Comparison of ENCODE assay signal across 9 cellular contexts in genomic region chrX:40006025-40007017, GRCh38.
DNase-seq lines count a peak whose midpoint lies in the region; ATAC-seq and TF ChIP-seq lines count a peak whose summit lies in the region.
"Had no signal": no experiment of that assay in that cellular context is flagged by ENCODE, and none has a peak within 500 bp of the region (broad histone marks: within the 10 kb centered on the region; RNA-seq: fewer than 3 reads in every experiment).

No MANE protein-coding gene starts in this region.

- H3K4me3 ChIP-seq in NB4 (ENCODE audit: low read depth, low read length) = no peak overlapping the region
- peak overlapping the region in 2 of 3 donors; percentile 32 to 42 for H3K4me3 ChIP-seq in breast epithelium
- peak overlapping the region; percentile 24 for H3K4me3 ChIP-seq in naive thymus-derived CD4-positive, alpha-beta T cell (ENCODE audit: low read length)

- no peak overlapping the region for H3K27ac Mint-ChIP-seq in naive thymus-derived CD4-positive, alpha-beta T cell

- H3K27me3 Mint-ChIP-seq in naive thymus-derived CD4-positive, alpha-beta T cell = peaks cover 15 to 51% (median 18%) of the 10 kb centered on the region in 5 donors

- no peaks in the 10 kb centered on the region for H3K9me3 ChIP-seq in breast epithelium
- H3K9me3 ChIP-seq in naive thymus-derived CD4-positive, alpha-beta T cell (ENCODE audit: control insufficient read depth in 2 of 3, low read length in 3 of 3) = no peaks in the 10 kb centered on the region

- peaks cover 0 to 86% of the 10 kb centered on the region in 2 donors for H3K27me3 ChIP-seq in breast epithelium
- H3K27me3 ChIP-seq in naive thymus-derived CD4-positive, alpha-beta T cell (ENCODE audit: control insufficient read depth in 2 of 2, insufficient read depth in 2 of 2, low read length in 2 of 2) = no peaks in the 10 kb centered on the region

- no peaks in the 10 kb centered on the region for H3K36me3 Mint-ChIP-seq in naive thymus-derived CD4-positive, alpha-beta T cell

- ATAC-seq in naive thymus-derived CD4-positive, alpha-beta T cell = peak; percentile 49

- peaks cover 0 to 2% (median 0%) of the 10 kb centered on the region in 11 donors for H3K9me3 Mint-ChIP-seq in naive thymus-derived CD4-positive, alpha-beta T cell

- TF ChIP-seq CTCF in NB4 (IDR thresholded peaks at IDR 0.05; ENCODE audit: low read depth, low read length) (no peak), breast epithelium (IDR thresholded peaks at IDR 0.05) (no peak)

- H3K4me3 Mint-ChIP-seq in naive thymus-derived CD4-positive, alpha-beta T cell = peak overlapping the region; percentile 42 to 90 (median 60)

- peaks cover 5 to 34% (median 27%) of the 10 kb centered on the region in 7 donors for H3K4me1 Mint-ChIP-seq in naive thymus-derived CD4-positive, alpha-beta T cell

- no peaks in the 10 kb centered on the region for H3K36me3 ChIP-seq in breast epithelium
- H3K36me3 ChIP-seq in naive thymus-derived CD4-positive, alpha-beta T cell (ENCODE audit: control insufficient read depth in 2 of 3, insufficient read depth in 3 of 3, low read length in 3 of 3) = no peaks in the 10 kb centered on the region

- TF ChIP-seq POLR2A in NB4 (IDR thresholded peaks at IDR 0.05; ENCODE audit: extremely low read depth, insufficient read length) (no peak), breast epithelium (IDR thresholded peaks at IDR 0.05) (no peak)

- peak overlapping the region in 1 of 2 donors; percentile 6 for H3K27ac ChIP-seq in breast epithelium
- no peak overlapping the region for H3K27ac ChIP-seq in naive thymus-derived CD4-positive, alpha-beta T cell (ENCODE audit: low read depth, low read length)

- CTCF ChIA-PET in naive thymus-derived CD4-positive, alpha-beta T cell (lab: Charles Lee) = interaction anchor here (0.6 to 0.7 kb wide), 3 partner anchors 113 to 163 kb away, joined by 3 read pairs; no protein-coding TSS in a partner anchor

- POLR2A ChIA-PET in naive thymus-derived CD4-positive, alpha-beta T cell (lab: Charles Lee) = interaction anchor here (0.6 to 1.7 kb wide), 5 partner anchors 12 to 231 kb away, joined by 3 to 5 read pairs (median 5); no protein-coding TSS in a partner anchor

- H3K4me1 ChIP-seq in breast epithelium = peaks cover 0 to 6% of the 10 kb centered on the region in 2 donors
- peaks cover 0 to 14% of the 10 kb centered on the region in 2 donors for H3K4me1 ChIP-seq in naive thymus-derived CD4-positive, alpha-beta T cell (ENCODE audit: control insufficient read depth in 2 of 2, insufficient read depth in 2 of 2, low read length in 2 of 2)

- DNase-seq in AML-193 (lab: John Stamatoyannopoulos, UW) = peak; percentile 15 to 22
- DNase-seq in NB4 (ENCODE audit: low read depth) = peak; percentile 34
- DNase-seq in breast epithelium (ENCODE audit: low spot score in 2 of 2) = peak in 1 of 2 donors; percentile 53
- peak in 3 of 9 donors; percentile 13 to 53 (median 23) for DNase-seq in naive thymus-derived CD4-positive, alpha-beta T cell
- no peak for DNase-seq in OCI-M1 (lab: John Stamatoyannopoulos, UW)
- DNase-seq in NK-92 (lab: John Stamatoyannopoulos, UW; ENCODE audit: unreplicated experiment) = no peak
- DNase-seq in NCI-H1436 treated with DMSO at 0.1 percent for 48 hours (lab: John Stamatoyannopoulos, UW) = no peak
- DNase-seq in NCI-H526 treated with DMSO at 0.1 percent for 48 hours (lab: John Stamatoyannopoulos, UW) = no peak
- DNase-seq: NCI-H446 treated with DMSO at 0.1 percent for 48 hours had no signal

- intact Hi-C loops in breast epithelium (cut with DNase I; ENCODE audit: low total_unique reads) = no loop called here
- intact Hi-C loops in naive thymus-derived CD4-positive, alpha-beta T cell (cut with micrococcal nuclease) = loop anchor here in 1 of 2 donors (1.0 kb wide), 1 partner anchor 8 kb away; no protein-coding TSS in a partner anchor

Comparison
In these comparisons a context has a peak if more than half of its experiments do, and no peak if none do; other contexts are left out.
1. DNase-seq: peak in AML-193 (2 of 2) and NB4 (single experiment); none in OCI-M1 (single experiment), NK-92 (single experiment), NCI-H1436 treated with DMSO at 0.1 percent for 48 hours (single experiment) and NCI-H526 treated with DMSO at 0.1 percent for 48 hours (single experiment).